27 cellular contexts compared by ENCODE assay signal in genomic region chr15:99628374-99629001, GRCh38.
DNase-seq lines count a peak whose midpoint lies in the region; ATAC-seq and TF ChIP-seq lines count a peak whose summit lies in the region.
"Had no signal": no experiment of that assay in that cellular context is flagged by ENCODE, and none has a peak within 500 bp of the region (broad histone marks: within the 10 kb centered on the region; RNA-seq: fewer than 3 reads in every experiment).

No MANE protein-coding gene starts in this region.

- no peaks in the 10 kb centered on the region for H3K27me3 ChIP-seq in body of pancreas
- H3K27me3 ChIP-seq: foreskin keratinocyte had no signal

- no peak for TF ChIP-seq POLR2A in body of pancreas (IDR thresholded peaks at IDR 0.05)

- H3K4me1 Mint-ChIP-seq in stimulated activated memory B cell treated with anti-CD40 and anti-IgM and Interleukin-4, amounts not matched to agents 10 μg/mL and 1 μg/mL and 100 μg/mL, for 72 hours = peaks cover 86% of the 10 kb centered on the region

- H3K4me3 ChIP-seq in HEK293 (ENCODE audit: low read depth, low read length) (no peak overlapping the region), body of pancreas (no peak overlapping the region)
- H3K4me3 ChIP-seq: prostate gland, SK-N-MC, smooth muscle cell, thoracic aorta had no signal

- intact Hi-C loops in body of pancreas (cut with DNase I) = no loop called here

- CTCF ChIA-PET in HEK293 (lab: Yijun Ruan, JAX) = no interaction called here

- H3K4me1 ChIP-seq in HEK293 (ENCODE audit: control insufficient read depth, insufficient read depth, low read length) = no peaks in the 10 kb centered on the region
- peaks cover 40% of the 10 kb centered on the region for H3K4me1 ChIP-seq in body of pancreas
- H3K4me1 ChIP-seq: prostate gland had no signal

- H3K36me3 ChIP-seq in HEK293 (ENCODE audit: control insufficient read depth in 2 of 2, insufficient read depth in 1 of 2, low read length in 2 of 2) (0 out of 3 replicates have a peak, but pooled peaks cover 0 to 2% of the 10 kb centered on the region in 2 experiments), body of pancreas (replicated peaks in 1 of 2; ENCODE audit: insufficient read depth in 1 of 2, low read depth in 2 of 2) (no peaks in the 10 kb centered on the region)
- H3K36me3 ChIP-seq: prostate gland, thoracic aorta had no signal

- no peak for TF ChIP-seq CTCF in HEK293 (tag by site-specific recombination; IDR thresholded peaks at IDR 0.05)
- no peak for TF ChIP-seq CTCF in body of pancreas (IDR thresholded peaks at IDR 0.05)

- H3K27ac Mint-ChIP-seq in stimulated activated memory B cell treated with anti-CD40 and anti-IgM and Interleukin-4, amounts not matched to agents 10 μg/mL and 1 μg/mL and 100 μg/mL, for 72 hours = peak overlapping the region; percentile 55
- H3K27ac Mint-ChIP-seq: activated naive CD8-positive, alpha-beta T cell treated with anti-CD3 and anti-CD28 coated beads for 36 hours; natural killer cell treated with Interleukin-12 subunit alpha and Interleukin-12 subunit beta and Interleukin-15 and Interleukin-18, amount 100 ng/mL, for 72 hours; T-helper 17 cell had no signal

- no peak for DNase-seq in body of pancreas
- peak; percentile 40 for DNase-seq in kidney tubule cell (ENCODE audit: low spot score)
- DNase-seq in NOMO-1 (lab: John Stamatoyannopoulos, UW; ENCODE audit: unreplicated experiment in 2 of 2) = no peak
- no peak for DNase-seq in NCI-H2227 treated with DMSO at 0.1 percent for 48 hours (lab: John Stamatoyannopoulos, UW)
- DNase-seq: activated CD4-positive, alpha-beta T cell treated with anti-CD3 and anti-CD28 coated beads, Interleukin-2, amount 50 U/mL, for 1 hour; activated CD8-positive, alpha-beta memory T cell treated with anti-CD3 and anti-CD28 coated beads, Interleukin-2, amount 50 U/mL, for 4 hours; activated naive CD8-positive, alpha-beta T cell treated with anti-CD3 and anti-CD28 coated beads for 36 hours; cerebellar nuclear complex; DND-41; effector CD4-positive, alpha-beta T cell; foreskin keratinocyte; IMR-90; midbrain; NCI-H1436 treated with DMSO at 0.1 percent for 48 hours; NCI-H526; stimulated activated naive CD4-positive, alpha-beta T cell treated with Interleukin-2 at 50 U/mL for 16 hours; T-helper 17 cell had no signal

- H3K9me3 ChIP-seq in HEK293 (ENCODE audit: control insufficient read depth, insufficient read depth, low read depth, low read length) (no peaks in the 10 kb centered on the region), body of pancreas (no peaks in the 10 kb centered on the region)
- H3K9me3 ChIP-seq: prostate gland, thoracic aorta had no signal

- no peaks in the 10 kb centered on the region for H3K27me3 Mint-ChIP-seq in stimulated activated memory B cell treated with anti-CD40 and anti-IgM and Interleukin-4, amounts not matched to agents 10 μg/mL and 1 μg/mL and 100 μg/mL, for 72 hours
- H3K27me3 Mint-ChIP-seq: activated naive CD8-positive, alpha-beta T cell treated with anti-CD3 and anti-CD28 coated beads for 36 hours; activated T-helper 17 cell treated with anti-CD3 and anti-CD28 coated beads, Interleukin-2, amount 50 U/mL, for 72 hours; natural killer cell treated with Interleukin-12 subunit alpha and Interleukin-12 subunit beta and Interleukin-15 and Interleukin-18, amount 100 ng/mL, for 72 hours; T-helper 17 cell had no signal

- no peak overlapping the region for H3K4me3 Mint-ChIP-seq in stimulated activated memory B cell treated with anti-CD40 and anti-IgM and Interleukin-4, amounts not matched to agents 10 μg/mL and 1 μg/mL and 100 μg/mL, for 72 hours
- H3K4me3 Mint-ChIP-seq: activated naive CD8-positive, alpha-beta T cell treated with anti-CD3 and anti-CD28 coated beads for 36 hours; activated T-helper 17 cell treated with anti-CD3 and anti-CD28 coated beads, Interleukin-2, amount 50 U/mL, for 72 hours; natural killer cell treated with Interleukin-12 subunit alpha and Interleukin-12 subunit beta and Interleukin-15 and Interleukin-18, amount 100 ng/mL, for 72 hours; T-helper 17 cell had no signal

- POLR2A ChIA-PET in HEK293 (lab: Yijun Ruan, JAX) = no interaction called here

- H3K27ac ChIP-seq in HEK293 (ENCODE audit: extremely low read depth, low read depth, low read length) (no peak overlapping the region), body of pancreas (peak overlapping the region in 2 of 4 donors; percentile 52 to 60)
- H3K27ac ChIP-seq: foreskin keratinocyte, prostate gland, RWPE1, SK-N-MC had no signal

- ATAC-seq in body of pancreas = peak; percentile 50
- no peak for ATAC-seq in stimulated activated memory B cell treated with anti-CD40 and anti-IgM and Interleukin-4, amounts not matched to agents 10 μg/mL and 1 μg/mL and 100 μg/mL, for 72 hours
- ATAC-seq in HG02840 (IDR thresholded peaks at IDR 0.05; ENCODE audit: low FRiP score, unreplicated experiment) = no peak
- ATAC-seq: activated T-helper 17 cell treated with anti-CD3 and anti-CD28 coated beads, Interleukin-2, amount 50 U/mL, for 72 hours; foreskin keratinocyte; natural killer cell treated with Interleukin-12 subunit alpha and Interleukin-12 subunit beta and Interleukin-15 and Interleukin-18, amount 100 ng/mL, for 72 hours; T-helper 17 cell had no signal

- H3K36me3 Mint-ChIP-seq in stimulated activated memory B cell treated with anti-CD40 and anti-IgM and Interleukin-4, amounts not matched to agents 10 μg/mL and 1 μg/mL and 100 μg/mL, for 72 hours = peaks cover 64% of the 10 kb centered on the region

- H3K9me3 Mint-ChIP-seq in stimulated activated memory B cell treated with anti-CD40 and anti-IgM and Interleukin-4, amounts not matched to agents 10 μg/mL and 1 μg/mL and 100 μg/mL, for 72 hours = peaks cover 6% of the 10 kb centered on the region
- H3K9me3 Mint-ChIP-seq: activated T-helper 17 cell treated with anti-CD3 and anti-CD28 coated beads, Interleukin-2, amount 50 U/mL, for 72 hours; natural killer cell treated with Interleukin-12 subunit alpha and Interleukin-12 subunit beta and Interleukin-15 and Interleukin-18, amount 100 ng/mL, for 72 hours had no signal

TF ChIP-seq in HEK293, 187 proteins besides CTCF, POLR2A, EP300 and RAD21:
- TF ChIP-seq ZNF335 (tag by site-specific recombination; conservative IDR thresholded peaks at IDR 0.05) (no peak), PRDM1 (tag by site-specific recombination; IDR thresholded peaks at IDR 0.05) (0 out of 2 replicates have a peak, but pooled peaks have one; percentile 4), YY2 (tag by site-specific recombination; IDR thresholded peaks at IDR 0.05) (no peak)
